ENCODE assay signal across 30 cellular contexts in genomic region chr6:25375125-25375524, GRCh38.
"Had no signal": no experiment of that assay in that cellular context is flagged by ENCODE, and none has a peak within 500 bp of the region (broad histone marks: within the 10 kb centered on the region; RNA-seq: fewer than 3 reads in every experiment).

No MANE protein-coding gene starts in this region.

- H3K27ac ChIP-seq: coronary artery, dorsolateral prefrontal cortex, epithelial cell of prostate, esophagus squamous epithelium, gastrocnemius medialis, heart right ventricle, left ventricle myocardium inferior, lower lobe of right lung had no signal

- H3K9me3 ChIP-seq: gastrocnemius medialis had no signal

- H3K9me3 Mint-ChIP-seq: natural killer cell had no signal

- H3K4me3 Mint-ChIP-seq: immature natural killer cell, natural killer cell had no signal

- DNase-seq: dermis blood vessel endothelial cell; dorsolateral prefrontal cortex; effector CD4-positive, alpha-beta T cell; effector memory CD4-positive, alpha-beta T cell; erythroblast; esophagus squamous epithelium; foreskin fibroblast; foreskin melanocyte; gastrocnemius medialis; glutamatergic neuron; head of caudate nucleus; heart right ventricle; hypothalamus; immature natural killer cell; islet precursor cell; kidney; kidney glomerular epithelial cell; left colon; left ventricle myocardium inferior; lower lobe of right lung; mesenchymal stem cell; midbrain; naive thymus-derived CD4-positive, alpha-beta T cell; natural killer cell had no signal

- FAIRE-seq: colon, endometrium, kidney had no signal

- H3K4me1 Mint-ChIP-seq: natural killer cell had no signal

- H3K36me3 ChIP-seq: esophagus squamous epithelium, gastrocnemius medialis, heart right ventricle, left ventricle myocardium inferior, lower lobe of right lung had no signal

- H3K4me1 ChIP-seq: gastrocnemius medialis had no signal

- H3K27ac Mint-ChIP-seq: immature natural killer cell, natural killer cell had no signal

- ATAC-seq: esophagus mucosa; gastrocnemius medialis; heart right ventricle; left colon; left lobe of liver; lower lobe of right lung; naive thymus-derived CD4-positive, alpha-beta T cell; natural killer cell had no signal

- H3K27me3 ChIP-seq: esophagus squamous epithelium, gastrocnemius medialis, heart right ventricle had no signal

- H3K4me3 ChIP-seq: coronary artery, dorsolateral prefrontal cortex, esophagus squamous epithelium, gastrocnemius medialis, heart right ventricle, left ventricle myocardium inferior, lower lobe of right lung had no signal
